In the genomic region with DNA sequence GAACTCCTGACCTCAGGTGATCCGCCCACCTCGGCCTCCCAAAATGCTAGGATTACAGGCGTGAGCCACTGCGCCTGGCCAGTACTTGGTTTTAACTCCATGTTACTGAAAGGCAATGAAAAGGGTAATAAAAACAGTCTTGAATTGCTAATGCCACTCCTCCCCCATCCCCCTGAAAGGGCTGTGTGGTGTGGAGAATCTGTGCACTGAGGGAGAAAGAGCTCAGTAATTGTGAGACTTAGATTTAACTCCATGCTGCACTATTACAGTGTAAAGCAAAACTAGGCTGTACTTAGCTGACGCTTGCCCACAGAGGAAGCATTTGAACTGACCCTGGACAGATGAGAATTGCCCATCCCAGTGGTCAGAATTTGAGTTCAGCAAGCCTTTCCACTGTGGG, we compare ENCODE assay signal across 25 cellular contexts.
"Had no signal": no experiment of that assay in that cellular context is flagged by ENCODE, and none has a peak within 500 bp of the region (broad histone marks: within the 10 kb centered on the region; RNA-seq: fewer than 3 reads in every experiment).

No MANE protein-coding gene starts in this region.

- H3K27me3 ChIP-seq: esophagus squamous epithelium, gastroesophageal sphincter, neutrophil, right atrium auricular region, spleen, tibial artery, upper lobe of left lung, uterus had no signal

- DNase-seq: cerebellar nuclear complex; esophagus squamous epithelium; foreskin fibroblast; immature natural killer cell; kidney; left cardiac atrium; left ventricle myocardium superior; mesendoderm; naive thymus-derived CD4-positive, alpha-beta T cell; posterior cingulate gyrus; spleen; stimulated activated CD4-positive, alpha-beta T cell treated with anti-CD3 and anti-CD28 coated beads, Interleukin-15, amount 100 ng/mL, for 24 hours; stimulated activated CD4-positive, alpha-beta T cell treated with anti-CD3 and anti-CD28 coated beads, Interleukin-1b, Interleukin-23, amount 100 ng/mL, for 48 hours; stimulated activated CD4-positive, alpha-beta T cell treated with anti-CD3 and anti-CD28 coated beads, Interleukin-4, amount 100 ng/mL, for 24 hours; tibial artery; upper lobe of left lung; uterus had no signal

- H3K4me3 Mint-ChIP-seq: dendritic cell treated with granulocyte-macrophage colony-stimulating factor and Interleukin-4, amounts not matched to agents 40 ng/mL and 50 ng/mL, for 4 days; immature natural killer cell; naive thymus-derived CD4-positive, alpha-beta T cell; stimulated activated memory B cell treated with anti-CD40 and anti-IgM and Interleukin-4, amounts not matched to agents 10 μg/mL and 1 μg/mL and 100 μg/mL, for 72 hours; stimulated activated naive CD8-positive, alpha-beta T cell treated with anti-CD3 and anti-CD28 coated beads, Interleukin-15, Interleukin-2, amounts not matched to agents 100 ng/mL and 50 ng/mL, for 24 hours had no signal

- H3K27ac ChIP-seq: esophagus squamous epithelium, gastroesophageal sphincter, neutrophil, right atrium auricular region, spleen, tibial artery, upper lobe of left lung, uterus had no signal

- H3K27me3 Mint-ChIP-seq: dendritic cell treated with granulocyte-macrophage colony-stimulating factor and Interleukin-4, amounts not matched to agents 40 ng/mL and 50 ng/mL, for 4 days; stimulated activated memory B cell treated with anti-CD40 and anti-IgM and Interleukin-4, amounts not matched to agents 10 μg/mL and 1 μg/mL and 100 μg/mL, for 72 hours; stimulated activated naive CD8-positive, alpha-beta T cell treated with anti-CD3 and anti-CD28 coated beads, Interleukin-15, Interleukin-2, amounts not matched to agents 100 ng/mL and 50 ng/mL, for 24 hours had no signal

- H3K36me3 ChIP-seq: esophagus squamous epithelium, gastroesophageal sphincter, neutrophil, right atrium auricular region, spleen, tibial artery, upper lobe of left lung, uterus had no signal

- FAIRE-seq: colon, kidney had no signal

- H3K4me1 ChIP-seq: esophagus squamous epithelium, gastroesophageal sphincter, right atrium auricular region, spleen, tibial artery, upper lobe of left lung, uterus had no signal

- H3K4me3 ChIP-seq: esophagus squamous epithelium, gastroesophageal sphincter, lung, right atrium auricular region, spleen, tibial artery, upper lobe of left lung, uterus had no signal

- ATAC-seq: gastroesophageal sphincter; left cardiac atrium; left ventricle myocardium superior; naive thymus-derived CD4-positive, alpha-beta T cell; stimulated activated memory B cell treated with anti-CD40 and anti-IgM and Interleukin-4, amounts not matched to agents 10 μg/mL and 1 μg/mL and 100 μg/mL, for 72 hours had no signal

- H3K9me3 ChIP-seq: esophagus squamous epithelium, gastroesophageal sphincter, neutrophil, right atrium auricular region, tibial artery, upper lobe of left lung, uterus had no signal

- H3K9me3 Mint-ChIP-seq: dendritic cell treated with granulocyte-macrophage colony-stimulating factor and Interleukin-4, amounts not matched to agents 40 ng/mL and 50 ng/mL, for 4 days; stimulated activated memory B cell treated with anti-CD40 and anti-IgM and Interleukin-4, amounts not matched to agents 10 μg/mL and 1 μg/mL and 100 μg/mL, for 72 hours; stimulated activated naive CD8-positive, alpha-beta T cell treated with anti-CD3 and anti-CD28 coated beads, Interleukin-15, Interleukin-2, amounts not matched to agents 100 ng/mL and 50 ng/mL, for 24 hours had no signal

- H3K4me1 Mint-ChIP-seq: immature natural killer cell; naive thymus-derived CD4-positive, alpha-beta T cell; stimulated activated memory B cell treated with anti-CD40 and anti-IgM and Interleukin-4, amounts not matched to agents 10 μg/mL and 1 μg/mL and 100 μg/mL, for 72 hours had no signal

- H3K27ac Mint-ChIP-seq: dendritic cell treated with granulocyte-macrophage colony-stimulating factor and Interleukin-4, amounts not matched to agents 40 ng/mL and 50 ng/mL, for 4 days; immature natural killer cell; naive thymus-derived CD4-positive, alpha-beta T cell; stimulated activated memory B cell treated with anti-CD40 and anti-IgM and Interleukin-4, amounts not matched to agents 10 μg/mL and 1 μg/mL and 100 μg/mL, for 72 hours; stimulated activated naive CD8-positive, alpha-beta T cell treated with anti-CD3 and anti-CD28 coated beads, Interleukin-15, Interleukin-2, amounts not matched to agents 100 ng/mL and 50 ng/mL, for 24 hours had no signal

- H3K36me3 Mint-ChIP-seq: immature natural killer cell; naive thymus-derived CD4-positive, alpha-beta T cell; stimulated activated memory B cell treated with anti-CD40 and anti-IgM and Interleukin-4, amounts not matched to agents 10 μg/mL and 1 μg/mL and 100 μg/mL, for 72 hours had no signal
